ENCODE assay signal across 8 cellular contexts in the genomic region with DNA sequence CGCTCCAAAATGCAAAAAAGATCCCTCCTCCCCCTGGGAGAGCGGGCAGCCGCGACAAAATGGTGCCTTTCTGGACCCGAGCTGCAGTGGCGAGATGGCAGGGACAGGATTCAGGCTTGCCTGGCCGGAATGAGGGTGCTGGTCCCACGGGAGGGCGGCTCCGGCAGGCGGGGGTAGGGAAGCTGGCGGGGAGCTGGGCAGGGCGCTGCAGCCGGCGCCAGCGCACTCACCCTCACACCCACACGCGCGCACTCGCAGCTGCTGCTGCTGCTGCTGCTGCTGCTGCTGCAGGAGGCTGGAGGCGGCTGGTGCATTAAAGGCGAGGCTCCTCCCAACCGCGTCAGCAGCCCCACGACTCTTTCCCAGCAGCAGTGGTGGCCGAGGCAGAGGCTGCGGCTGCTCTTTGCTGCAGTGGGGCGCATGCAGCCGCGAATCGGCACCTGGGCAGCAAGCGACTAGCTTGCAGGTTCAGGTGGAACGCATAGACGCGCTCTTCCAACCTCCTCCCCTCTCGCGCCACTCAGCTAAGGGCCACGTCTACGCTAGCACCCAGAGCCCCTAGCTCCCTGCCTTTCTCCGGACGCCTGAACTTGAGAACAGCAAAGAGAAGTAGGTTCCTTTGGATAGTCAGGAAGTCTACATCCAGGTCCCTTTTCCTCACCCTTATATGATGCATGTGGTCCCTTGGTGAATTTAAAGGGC. TPM values are rescaled to one million over a fixed set of nuclear protein-coding genes. Genes with fewer than 3 reads are reported as not detected.
DNase-seq lines count a peak whose midpoint lies in the region; ATAC-seq lines count a peak whose summit lies in the region.

A gene (minus strand): TSS at position 287 of the 702 bp plus-strand sequence.

- H3K4me3 ChIP-seq in mesendoderm (ENCODE audit: low read length) = peak within 1 kb of the TSS; percentile 33

- DNase-seq in NCI-H1417 (lab: John Stamatoyannopoulos, UW) (peak; percentile 59 to 72 (median 71)), NCI-H1417 treated with DMSO at 0.1 percent for 48 hours (lab: John Stamatoyannopoulos, UW) (no peak), NCI-H1694 treated with DMSO at 0.1 percent for 48 hours (lab: John Stamatoyannopoulos, UW) (peak; percentile 51), mesendoderm (peak; percentile 78)
- DNase-seq in activated CD8-positive, alpha-beta T cell treated with anti-CD3 and anti-CD28 coated beads, Interleukin-2, amount 10 ng/mL, durations not matched to agents 7 days and 5 days = peak; percentile 69
- DNase-seq in effector memory CD8-positive, alpha-beta T cell = peak; percentile 49 to 57 (median 56)
- DNase-seq in stimulated activated effector memory CD8-positive, alpha-beta T cell treated with anti-CD3 and anti-CD28 coated beads, Interleukin-12 subunit alpha, Interleukin-12 subunit beta, amount 100 ng/mL, for 72 hours (ENCODE audit: low spot score in 2 of 2) = peak; percentile 40 to 78

- H4K8ac ChIP-seq in mesendoderm (ENCODE audit: low read depth, low read length) = no peak within 1 kb of the TSS

- H4K5ac ChIP-seq in mesendoderm (ENCODE audit: low read length) = no peak within 1 kb of the TSS

- CTCF ChIA-PET in activated CD8-positive, alpha-beta T cell treated with anti-CD3 and anti-CD28 coated beads, Interleukin-2, amount 10 ng/mL, durations not matched to agents 7 days and 5 days (lab: Charles Lee) = interaction anchor here (0.8 to 1.7 kb wide), 4 partner anchors 10 to 281 kb away, joined by 3 to 7 read pairs (median 4); no protein-coding TSS in a partner anchor

- H2BK120ac ChIP-seq in mesendoderm (ENCODE audit: low read depth, low read length) = no peak within 1 kb of the TSS

- H3K23ac ChIP-seq in mesendoderm (ENCODE audit: low read length) = no peak within 1 kb of the TSS

- H2BK15ac ChIP-seq in mesendoderm (replicated peaks; ENCODE audit: low read depth) = no peak within 1 kb of the TSS

- peak within 1 kb of the TSS; percentile 85 for H3K4me3 Mint-ChIP-seq in activated CD8-positive, alpha-beta T cell treated with anti-CD3 and anti-CD28 coated beads, Interleukin-2, amount 10 ng/mL, durations not matched to agents 7 days and 5 days
- peak within 1 kb of the TSS; percentile 94 for H3K4me3 Mint-ChIP-seq in effector memory CD8-positive, alpha-beta T cell
- H3K4me3 Mint-ChIP-seq in stimulated activated effector memory CD8-positive, alpha-beta T cell treated with anti-CD3 and anti-CD28 coated beads, Interleukin-12 subunit alpha, Interleukin-12 subunit beta, amount 100 ng/mL, for 72 hours = peak within 1 kb of the TSS; percentile 81

- H3K36me3 ChIP-seq in mesendoderm (ENCODE audit: control insufficient read depth, insufficient read depth, low read length) = no peaks in the 10 kb centered on the region

- no peak within 1 kb of the TSS for H2BK5ac ChIP-seq in mesendoderm (ENCODE audit: low read length)

- peak within 1 kb of the TSS; percentile 60 for H3K9ac ChIP-seq in mesendoderm (ENCODE audit: low read length)

- H3K4me1 ChIP-seq in mesendoderm (ENCODE audit: control insufficient read depth, low read depth, low read length) = peaks cover 2% of the 10 kb centered on the region

- H3K27me3 Mint-ChIP-seq in activated CD8-positive, alpha-beta T cell treated with anti-CD3 and anti-CD28 coated beads, Interleukin-2, amount 10 ng/mL, durations not matched to agents 7 days and 5 days (ENCODE audit: low read depth) = peaks cover 42% of the 10 kb centered on the region
- H3K27me3 Mint-ChIP-seq in effector memory CD8-positive, alpha-beta T cell = no peaks in the 10 kb centered on the region

- H3K18ac ChIP-seq in mesendoderm (ENCODE audit: low read length) = no peak within 1 kb of the TSS

- POLR2A ChIA-PET in activated CD8-positive, alpha-beta T cell treated with anti-CD3 and anti-CD28 coated beads, Interleukin-2, amount 10 ng/mL, durations not matched to agents 7 days and 5 days (lab: Charles Lee) = no interaction called here

- peaks cover 16% of the 10 kb centered on the region for H3K4me1 Mint-ChIP-seq in activated CD8-positive, alpha-beta T cell treated with anti-CD3 and anti-CD28 coated beads, Interleukin-2, amount 10 ng/mL, durations not matched to agents 7 days and 5 days (ENCODE audit: low read depth)
- peaks cover 29 to 31% of the 10 kb centered on the region in 2 donors for H3K4me1 Mint-ChIP-seq in effector memory CD8-positive, alpha-beta T cell (ENCODE audit: low read depth in 2 of 2)
- peaks cover 23% of the 10 kb centered on the region for H3K4me1 Mint-ChIP-seq in stimulated activated effector memory CD8-positive, alpha-beta T cell treated with anti-CD3 and anti-CD28 coated beads, Interleukin-12 subunit alpha, Interleukin-12 subunit beta, amount 100 ng/mL, for 72 hours

- no peaks in the 10 kb centered on the region for H3K79me2 ChIP-seq in mesendoderm (ENCODE audit: control insufficient read depth, insufficient read depth, low read length)

- no peaks in the 10 kb centered on the region for H3K79me1 ChIP-seq in mesendoderm (ENCODE audit: low read length)

- peak within 1 kb of the TSS; percentile 32 for H3K27ac Mint-ChIP-seq in activated CD8-positive, alpha-beta T cell treated with anti-CD3 and anti-CD28 coated beads, Interleukin-2, amount 10 ng/mL, durations not matched to agents 7 days and 5 days
- H3K27ac Mint-ChIP-seq in effector memory CD8-positive, alpha-beta T cell = peak within 1 kb of the TSS; percentile 88 to 90
- H3K27ac Mint-ChIP-seq in stimulated activated effector memory CD8-positive, alpha-beta T cell treated with anti-CD3 and anti-CD28 coated beads, Interleukin-12 subunit alpha, Interleukin-12 subunit beta, amount 100 ng/mL, for 72 hours = peak within 1 kb of the TSS; percentile 43

- H3K27me3 ChIP-seq in mesendoderm (ENCODE audit: insufficient read depth, low read length, poor library complexity) = no peaks in the 10 kb centered on the region

- no peaks in the 10 kb centered on the region for H3K36me3 Mint-ChIP-seq in activated CD8-positive, alpha-beta T cell treated with anti-CD3 and anti-CD28 coated beads, Interleukin-2, amount 10 ng/mL, durations not matched to agents 7 days and 5 days (ENCODE audit: low read depth)
- H3K36me3 Mint-ChIP-seq in effector memory CD8-positive, alpha-beta T cell (ENCODE audit: insufficient read depth) = peaks cover 10% of the 10 kb centered on the region
- H3K36me3 Mint-ChIP-seq in stimulated activated effector memory CD8-positive, alpha-beta T cell treated with anti-CD3 and anti-CD28 coated beads, Interleukin-12 subunit alpha, Interleukin-12 subunit beta, amount 100 ng/mL, for 72 hours = no peaks in the 10 kb centered on the region

- H3K4me2 ChIP-seq in mesendoderm (ENCODE audit: low read length) = peak within 1 kb of the TSS; percentile 84

- H3K9me3 Mint-ChIP-seq in activated CD8-positive, alpha-beta T cell treated with anti-CD3 and anti-CD28 coated beads, Interleukin-2, amount 10 ng/mL, durations not matched to agents 7 days and 5 days (ENCODE audit: insufficient read depth) = no peaks in the 10 kb centered on the region
- H3K9me3 Mint-ChIP-seq in effector memory CD8-positive, alpha-beta T cell = no peaks in the 10 kb centered on the region
- H3K9me3 Mint-ChIP-seq in stimulated activated effector memory CD8-positive, alpha-beta T cell treated with anti-CD3 and anti-CD28 coated beads, Interleukin-12 subunit alpha, Interleukin-12 subunit beta, amount 100 ng/mL, for 72 hours = no peaks in the 10 kb centered on the region

- no CpG with 5 or more reads among the region's 41 CpGs for WGBS in mesendoderm (ENCODE audit: extremely low coverage, insufficient coverage, low lambda C conversion rate)

- H3K56ac ChIP-seq in mesendoderm (ENCODE audit: low read length) = peak within 1 kb of the TSS; percentile 86

- H3K27ac ChIP-seq in mesendoderm (ENCODE audit: low read depth, low read length) = no peak within 1 kb of the TSS

- no peak within 1 kb of the TSS for H3K4ac ChIP-seq in mesendoderm (ENCODE audit: low read depth, low read length)

- H2AK5ac ChIP-seq in mesendoderm (ENCODE audit: low read length) = no peak within 1 kb of the TSS

- ATAC-seq in activated CD8-positive, alpha-beta T cell treated with anti-CD3 and anti-CD28 coated beads, Interleukin-2, amount 10 ng/mL, durations not matched to agents 7 days and 5 days = peak; percentile 86
- ATAC-seq in effector memory CD8-positive, alpha-beta T cell (replicated peaks) = peak; percentile 79
- peak; percentile 91 for ATAC-seq in stimulated activated effector memory CD8-positive, alpha-beta T cell treated with anti-CD3 and anti-CD28 coated beads, Interleukin-12 subunit alpha, Interleukin-12 subunit beta, amount 100 ng/mL, for 72 hours
- ATAC-seq in GM21825 (IDR thresholded peaks at IDR 0.05; ENCODE audit: unreplicated experiment) = no peak

RNA-seq across cellular contexts. Expression of the gene that starts here (rescaled TPM):
- 1 to 10 TPM; 2.0 to 3.0 TPM for total RNA-seq in activated CD8-positive, alpha-beta T cell treated with anti-CD3 and anti-CD28 coated beads, Interleukin-2, amount 10 ng/mL, durations not matched to agents 7 days and 5 days
- 8.9 TPM for polyA plus RNA-seq in mesendoderm (2013, experiment 1 of 2)
- polyA plus RNA-seq in mesendoderm (2013, experiment 2 of 2) = 9.3 TPM

Comparison
In these comparisons a context has a peak if more than half of its experiments do, and no peak if none do; other contexts are left out.
1. H3K27ac Mint-ChIP-seq: peak in every context shown above with its lines; median percentile 89 in effector memory CD8-positive, alpha-beta T cell; 43 in stimulated activated effector memory CD8-positive, alpha-beta T cell treated with anti-CD3 and anti-CD28 coated beads, Interleukin-12 subunit alpha, Interleukin-12 subunit beta, amount 100 ng/mL, for 72 hours; 32 in activated CD8-positive, alpha-beta T cell treated with anti-CD3 and anti-CD28 coated beads, Interleukin-2, amount 10 ng/mL, durations not matched to agents 7 days and 5 days.